Comparison of ENCODE assay signal across 8 cellular contexts in the genomic region with DNA sequence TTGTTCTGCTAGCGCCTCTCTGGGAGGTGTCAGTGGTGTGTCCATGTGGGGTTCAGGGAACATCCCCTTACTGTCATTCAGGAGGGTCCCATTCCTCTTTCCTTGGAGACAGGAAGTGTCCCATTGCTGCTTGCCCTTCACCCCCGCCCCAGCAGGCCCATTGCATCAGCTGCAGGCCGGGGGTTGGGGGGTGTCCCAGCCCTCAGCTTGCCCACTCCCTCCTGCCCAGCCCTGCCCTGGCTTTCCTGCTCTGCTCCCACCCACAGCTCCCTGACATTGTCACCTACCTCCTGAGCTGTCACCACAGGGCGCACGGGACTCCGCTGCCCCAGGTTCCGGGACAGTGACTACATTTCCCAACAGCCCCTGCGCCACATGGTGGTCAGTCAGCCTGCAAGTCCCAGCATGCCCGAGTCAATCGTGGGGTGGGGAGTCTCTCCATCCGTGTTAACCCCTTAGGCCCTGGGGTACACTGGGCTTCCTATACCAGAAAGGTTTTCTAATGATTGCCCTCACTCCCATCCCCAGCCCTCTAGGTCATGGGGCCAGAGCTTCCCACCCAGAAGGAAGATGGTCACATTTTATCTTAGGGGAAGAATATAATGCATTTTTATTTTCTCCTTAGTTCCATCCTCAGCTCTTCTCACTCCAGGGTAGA. TPM values are rescaled to one million over a fixed set of nuclear protein-coding genes. Genes with fewer than 3 reads are reported as not detected.
DNase-seq lines count a peak whose midpoint lies in the region; ATAC-seq and TF ChIP-seq lines count a peak whose summit lies in the region.

A gene (minus strand): TSS at position 351 of the 658 bp plus-strand sequence. CDS start 745 bp downstream, outside the sequence.

- in situ Hi-C loops in HAP-1 (cut with MboI; ENCODE audit: low sequenced_read_pairs): no loop called here

- DNase-seq in GM04504 (ENCODE audit: low read depth) (peak; percentile 78), HAP-1 (ENCODE audit: low spot score in 2 of 2) (peak; percentile 76 to 92), NCI-H2227 treated with DMSO at 0.1 percent for 48 hours (lab: John Stamatoyannopoulos, UW) (peak; percentile 79), lung microvascular endothelial cell (ENCODE audit: low read depth in 2 of 2) (peak; percentile 88 to 93), NCI-H1092 (lab: John Stamatoyannopoulos, UW) (no peak)
- DNase-seq in activated CD8-positive, alpha-beta T cell treated with anti-CD3 and anti-CD28 coated beads for 36 hours: peak; percentile 92
- peak; percentile 38 for DNase-seq in effector CD4-positive, alpha-beta T cell
- peak; percentile 45 to 75 (median 52) for DNase-seq in stimulated activated CD4-positive, alpha-beta T cell treated with anti-CD3 and anti-CD28 coated beads, TNF-alpha, amount 100 ng/mL, for 24 hours (ENCODE audit: low read depth in 3 of 3)

- no peaks in the 10 kb centered on the region for H3K9me3 ChIP-seq in HAP-1

- intact Hi-C loops in activated CD8-positive, alpha-beta T cell treated with anti-CD3 and anti-CD28 coated beads for 36 hours (cut with micrococcal nuclease): no loop called here

- no peaks in the 10 kb centered on the region for H3K27me3 Mint-ChIP-seq in activated CD8-positive, alpha-beta T cell treated with anti-CD3 and anti-CD28 coated beads for 36 hours

- H3K4me1 Mint-ChIP-seq in activated CD8-positive, alpha-beta T cell treated with anti-CD3 and anti-CD28 coated beads for 36 hours (ENCODE audit: low read depth): peaks cover 22% of the 10 kb centered on the region

- peak within 1 kb of the TSS; percentile 98 for H3K27ac Mint-ChIP-seq in activated CD8-positive, alpha-beta T cell treated with anti-CD3 and anti-CD28 coated beads for 36 hours

- ATAC-seq in activated CD8-positive, alpha-beta T cell treated with anti-CD3 and anti-CD28 coated beads for 36 hours: peak; percentile 97

- H3K4me3 ChIP-seq in HAP-1: peak within 1 kb of the TSS; percentile 58

- H3K9me3 Mint-ChIP-seq in activated CD8-positive, alpha-beta T cell treated with anti-CD3 and anti-CD28 coated beads for 36 hours: no peaks in the 10 kb centered on the region

- CTCF ChIA-PET in activated CD8-positive, alpha-beta T cell treated with anti-CD3 and anti-CD28 coated beads for 36 hours (lab: Charles Lee): interaction anchor here (0.6 to 1.1 kb wide), 3 partner anchors 10 to 96 kb away, joined by 3 read pairs; no protein-coding TSS in a partner anchor

- no peaks in the 10 kb centered on the region for H3K27me3 ChIP-seq in HAP-1 (ENCODE audit: low read depth)

- no peaks in the 10 kb centered on the region for H3K36me3 ChIP-seq in HAP-1 (replicated peaks)

- POLR2A ChIA-PET in activated CD8-positive, alpha-beta T cell treated with anti-CD3 and anti-CD28 coated beads for 36 hours (lab: Charles Lee): interaction anchor here (0.7 to 1.5 kb wide), 6 partner anchors 11 to 87 kb away, joined by 3 to 5 read pairs (median 3); a partner anchor contains a TSS

- H3K36me3 Mint-ChIP-seq in activated CD8-positive, alpha-beta T cell treated with anti-CD3 and anti-CD28 coated beads for 36 hours (ENCODE audit: low read depth): no peaks in the 10 kb centered on the region

- H3K4me1 ChIP-seq in HAP-1: peaks cover 5% of the 10 kb centered on the region

- peak within 1 kb of the TSS; percentile 82 for H3K4me3 Mint-ChIP-seq in activated CD8-positive, alpha-beta T cell treated with anti-CD3 and anti-CD28 coated beads for 36 hours

- no peak for TF ChIP-seq CTCF in activated CD8-positive, alpha-beta T cell treated with anti-CD3 and anti-CD28 coated beads for 36 hours (IDR thresholded peaks at IDR 0.05)

RNA-seq across cellular contexts. Expression of the gene that starts here (rescaled TPM):
- total RNA-seq in activated CD8-positive, alpha-beta T cell treated with anti-CD3 and anti-CD28 coated beads for 36 hours: 10 to 100 TPM; 27.7 to 29.1 TPM
- 13.9 and 20.6 TPM in 2 replicates for total RNA-seq in lung microvascular endothelial cell
